ENCODE assay signal across 2 cellular contexts in the genomic region with DNA sequence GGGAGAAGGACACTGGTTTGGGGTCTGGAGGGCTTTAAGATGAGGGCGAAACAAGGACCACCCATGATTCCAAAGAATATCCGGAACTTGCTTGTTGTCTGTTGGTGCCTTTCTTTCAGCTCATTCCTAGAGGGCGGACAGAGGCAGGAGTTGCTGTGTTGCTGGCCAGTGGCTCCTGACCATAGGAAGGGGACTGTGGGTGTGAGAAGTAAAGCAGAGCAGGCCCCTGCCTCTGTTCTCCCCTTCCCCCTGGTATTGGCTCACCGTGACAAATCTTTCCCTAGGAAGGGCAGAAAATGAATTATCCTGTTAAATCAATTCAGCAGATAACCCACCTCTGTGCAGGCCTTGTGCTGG.
TF ChIP-seq lines count a peak whose summit lies in the region.

No MANE protein-coding gene starts in this region.

TF ChIP-seq in SK-N-SH, 30 proteins besides CTCF, POLR2A, EP300 and RAD21 (continued from another document):
- no peak for TF ChIP-seq TAF1 (IDR thresholded peaks at IDR 0.05; ENCODE audit: borderline replicate concordance, low read depth, low read length)
- TF ChIP-seq TCF12 (IDR thresholded peaks at IDR 0.05): no peak
- TF ChIP-seq, protein P1, sequence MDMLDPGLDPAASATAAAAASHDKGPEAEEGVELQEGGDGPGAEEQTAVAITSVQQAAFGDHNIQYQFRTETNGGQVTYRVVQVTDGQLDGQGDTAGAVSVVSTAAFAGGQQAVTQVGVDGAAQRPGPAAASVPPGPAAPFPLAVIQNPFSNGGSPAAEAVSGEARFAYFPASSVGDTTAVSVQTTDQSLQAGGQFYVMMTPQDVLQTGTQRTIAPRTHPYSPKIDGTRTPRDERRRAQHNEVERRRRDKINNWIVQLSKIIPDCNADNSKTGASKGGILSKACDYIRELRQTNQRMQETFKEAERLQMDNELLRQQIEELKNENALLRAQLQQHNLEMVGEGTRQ (IDR thresholded peaks at IDR 0.05; ENCODE audit: borderline replicate concordance, low read depth, low read length): no peak
- TF ChIP-seq RCOR1 (IDR thresholded peaks at IDR 0.05; ENCODE audit: low read length): no peak
- TF ChIP-seq GABPA (IDR thresholded peaks at IDR 0.05; ENCODE audit: low read depth): no peak
- no peak for TF ChIP-seq POLR2AphosphoS5 (IDR thresholded peaks at IDR 0.05; ENCODE audit: low read depth, low read length)
- no peak for TF ChIP-seq SIN3A (IDR thresholded peaks at IDR 0.05; ENCODE audit: borderline replicate concordance, low read depth, low read length)
- TF ChIP-seq, protein P2, sequence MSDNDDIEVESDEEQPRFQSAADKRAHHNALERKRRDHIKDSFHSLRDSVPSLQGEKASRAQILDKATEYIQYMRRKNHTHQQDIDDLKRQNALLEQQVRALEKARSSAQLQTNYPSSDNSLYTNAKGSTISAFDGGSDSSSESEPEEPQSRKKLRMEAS (IDR thresholded peaks at IDR 0.05; ENCODE audit: low read depth): no peak

TF ChIP-seq in SK-N-SH treated with all-trans-retinoic acid at 6 μM for 48 hours, 23 proteins besides CTCF, POLR2A, EP300 and RAD21 (continued from another document):
- TF ChIP-seq ARNTL (CRISPR knock-in tag; IDR thresholded peaks at IDR 0.05; ENCODE audit: borderline replicate concordance, low read depth): no peak
- no peak for TF ChIP-seq ZNF8 (CRISPR knock-in tag; IDR thresholded peaks at IDR 0.05)
- no peak for TF ChIP-seq TOX (CRISPR knock-in tag; IDR thresholded peaks at IDR 0.05; ENCODE audit: borderline replicate concordance)
- no peak for TF ChIP-seq OSR1 (CRISPR knock-in tag; IDR thresholded peaks at IDR 0.05)
- TF ChIP-seq RARB (CRISPR knock-in tag; IDR thresholded peaks at IDR 0.05): no peak
- no peak for TF ChIP-seq ESRRG (CRISPR knock-in tag; IDR thresholded peaks at IDR 0.05)
- no peak for TF ChIP-seq ZNF70 (CRISPR knock-in tag; IDR thresholded peaks at IDR 0.05)
- no peak for TF ChIP-seq ZFP30 (CRISPR knock-in tag; IDR thresholded peaks at IDR 0.05)
